ENCODE assay signal across 8 cellular contexts in the genomic region with DNA sequence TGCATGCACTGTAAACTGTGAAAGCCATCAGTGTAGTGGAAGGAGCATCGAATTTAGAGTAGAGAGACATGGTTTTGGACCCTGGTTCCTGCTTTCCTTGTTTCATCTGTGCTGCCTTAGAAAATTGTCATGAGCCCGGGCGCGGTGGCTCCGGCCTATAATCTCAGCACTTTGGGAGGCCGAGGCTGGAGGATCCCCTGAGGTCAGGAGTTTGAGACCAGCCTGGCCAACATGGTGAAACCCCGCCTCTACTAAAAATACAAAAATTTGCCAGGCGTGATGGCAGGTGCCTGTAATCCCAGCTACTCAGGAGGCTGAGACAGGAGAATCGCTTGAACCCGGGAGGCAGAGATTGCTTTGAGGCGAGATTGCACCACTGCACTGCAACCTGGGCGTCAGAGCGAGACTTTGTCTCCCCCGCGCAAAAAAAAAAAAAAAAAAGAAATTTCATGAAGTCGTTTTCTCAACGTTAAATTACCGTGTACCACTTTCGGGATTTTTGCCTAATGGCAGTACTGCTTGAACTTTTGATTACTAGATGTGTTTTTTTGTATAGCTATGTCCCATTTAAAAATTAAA. TPM values are rescaled to one million over a fixed set of nuclear protein-coding genes. Genes with fewer than 3 reads are reported as not detected.
DNase-seq lines count a peak whose midpoint lies in the region; ATAC-seq, FAIRE-seq and TF ChIP-seq lines count a peak whose summit lies in the region.

No MANE protein-coding gene starts in this region.

- DNase-seq in A549 (ENCODE audit: low read depth in 1 of 2, low spot score in 1 of 2) (no peak), cardiac fibroblast (ENCODE audit: low read depth in 2 of 2) (no peak), NCI-H2196 (lab: John Stamatoyannopoulos, UW; ENCODE audit: unreplicated experiment) (no peak)
- no peak for DNase-seq in stimulated activated CD4-positive, alpha-beta T cell treated with anti-CD3 and anti-CD28 coated beads, Interleukin-4, amount 100 ng/mL, for 1 hour

- 40% methylated on average over 19 of the region's 19 CpGs for WGBS in A549 (ENCODE audit: missing lambda C conversion rate)
- WGBS in HUES64, result 67% methylated on average over 19 of the region's 19 CpGs

- TF ChIP-seq CTCF in A549 (IDR thresholded peaks at IDR 0.05) (no peak), cardiac fibroblast (IDR thresholded peaks at IDR 0.05; ENCODE audit: low read depth, low read length) (no peak)

- peak overlapping the region; percentile 99 for H3K9ac ChIP-seq in HUES64 (ENCODE audit: low read depth, low read length)
- peak overlapping the region; percentile 98 for H3K9ac ChIP-seq in mucosa of stomach (ENCODE audit: low read length)

- ATAC-seq in A549 (no peak), HG03139 (IDR thresholded peaks at IDR 0.05; ENCODE audit: unreplicated experiment) (no peak), HG03095 (IDR thresholded peaks at IDR 0.05; ENCODE audit: unreplicated experiment) (no peak)

- FAIRE-seq in A549 (lab: Jason Lieb, UNC), result no peak

- TF ChIP-seq POLR2A in A549 (IDR thresholded peaks at IDR 0.05; ENCODE audit: low read length), result no peak

- TF ChIP-seq EP300 in A549 (IDR thresholded peaks at IDR 0.05), result no peak

- H3K9me3 ChIP-seq in A549 (no peaks in the 10 kb centered on the region), HUES64 (ENCODE audit: insufficient read depth, low read depth, low read length) (no peaks in the 10 kb centered on the region), mucosa of stomach (ENCODE audit: control insufficient read depth, low read length) (no peaks in the 10 kb centered on the region)

- H3K27me3 ChIP-seq in HUES64 (ENCODE audit: insufficient read depth, low read length) (no peaks in the 10 kb centered on the region), mucosa of stomach (ENCODE audit: control insufficient read depth, insufficient read depth, low read length) (no peaks in the 10 kb centered on the region)

- H3K27ac ChIP-seq in A549 (peak overlapping the region; percentile 95 to 99), HUES64 (ENCODE audit: low read depth, low read length) (no peak overlapping the region)

- H3K4me1 ChIP-seq in A549 (peaks cover 12% of the 10 kb centered on the region; the same call in 2 of the 3 replicates), HUES64 (ENCODE audit: insufficient read depth, low read length) (no peaks in the 10 kb centered on the region), mucosa of stomach (ENCODE audit: control insufficient read depth, insufficient read depth, low read length) (peaks cover 11% of the 10 kb centered on the region)

- H3K36me3 ChIP-seq in HUES64 (ENCODE audit: insufficient read depth, low read length), result peaks cover 6% of the 10 kb centered on the region
- H3K36me3 ChIP-seq in mucosa of stomach (ENCODE audit: control insufficient read depth, insufficient read depth, low read length), result no peaks in the 10 kb centered on the region

- POLR2A ChIA-PET in A549 (lab: Yijun Ruan, JAX), result interaction anchor here (0.7 to 1.2 kb wide), 5 partner anchors 70 to 278 kb away, joined by 5 to 16 read pairs (median 7); a partner anchor contains a TSS

- CTCF ChIA-PET in A549 (lab: Yijun Ruan, JAX), result interaction anchor here (0.7 to 7.0 kb wide), 4 partner anchors 68 to 481 kb away, joined by 3 to 130 read pairs (median 3); a partner anchor contains a TSS

- H3K4me2 ChIP-seq in A549, result peak overlapping the region; percentile 73

- peak overlapping the region; percentile 63 for H3K4me3 ChIP-seq in A549
- H3K4me3 ChIP-seq in HUES64 (ENCODE audit: low read length), result peak overlapping the region; percentile 96
- H3K4me3 ChIP-seq in cardiac fibroblast (replicated peaks in 1 of 2; ENCODE audit: low read depth in 2 of 2, low read length in 2 of 2), result peak overlapping the region; percentile 78 to 81
- H3K4me3 ChIP-seq in mucosa of stomach (ENCODE audit: low read length), result peak overlapping the region; percentile 95

- TF ChIP-seq RAD21 in A549 (conservative IDR thresholded peaks at IDR 0.05 in 1 of 2, IDR thresholded peaks at IDR 0.05 in 1 of 2), result no peak

TF ChIP-seq in A549, 52 proteins besides CTCF, POLR2A, EP300 and RAD21:
- TF ChIP-seq, protein P1, sequence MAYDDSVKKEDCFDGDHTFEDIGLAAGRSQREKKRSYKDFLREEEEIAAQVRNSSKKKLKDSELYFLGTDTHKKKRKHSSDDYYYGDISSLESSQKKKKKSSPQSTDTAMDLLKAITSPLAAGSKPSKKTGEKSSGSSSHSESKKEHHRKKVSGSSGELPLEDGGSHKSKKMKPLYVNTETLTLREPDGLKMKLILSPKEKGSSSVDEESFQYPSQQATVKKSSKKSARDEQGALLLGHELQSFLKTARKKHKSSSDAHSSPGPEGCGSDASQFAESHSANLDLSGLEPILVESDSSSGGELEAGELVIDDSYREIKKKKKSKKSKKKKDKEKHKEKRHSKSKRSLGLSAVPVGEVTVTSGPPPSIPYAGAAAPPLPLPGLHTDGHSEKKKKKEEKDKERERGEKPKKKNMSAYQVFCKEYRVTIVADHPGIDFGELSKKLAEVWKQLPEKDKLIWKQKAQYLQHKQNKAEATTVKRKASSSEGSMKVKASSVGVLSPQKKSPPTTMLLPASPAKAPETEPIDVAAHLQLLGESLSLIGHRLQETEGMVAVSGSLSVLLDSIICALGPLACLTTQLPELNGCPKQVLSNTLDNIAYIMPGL (CRISPR knock-in tag; IDR thresholded peaks at IDR 0.05; ENCODE audit: borderline replicate concordance), result 0 out of 2 replicates have a peak, but pooled peaks have one; percentile 5
- TF ChIP-seq NFE2L2 (conservative IDR thresholded peaks at IDR 0.05; ENCODE audit: low read length) (no peak), KDM5A (IDR thresholded peaks at IDR 0.05) (0 out of 2 replicates have a peak, but pooled peaks have one; percentile 17), CEBPB (IDR thresholded peaks at IDR 0.05) (no peak)

RNA-seq across cellular contexts. Expression of a gene that starts 0.9 kb away (rescaled TPM):
- polyA plus RNA-seq in A549 (2011; rRNA removed) (17.9 and 23.8 TPM in 2 replicates), A549 (2017; fragmentation: RNase III; extraction: RNeasy Plus Mini Kit Qiagen cat#74134 plus additional on column Dnase treatment) (15.9 to 18.5 TPM (median 16.3 TPM) in 3 replicates)
- polyA plus RNA-seq in A549 (2012; cell fraction: cytosol; rRNA removed), result 19.4 and 23.1 TPM in 2 replicates
- 10.5 and 14.7 TPM in 2 replicates for polyA plus RNA-seq in A549 (2012; cell fraction: nucleus; rRNA removed)
- 16.9 and 20.4 TPM in 2 replicates for polyA minus RNA-seq in A549 (2011; rRNA and poly(A)+ RNA removed)
- 14.7 TPM for polyA plus RNA-seq in HUES64 (2013, experiment 1 of 2)
- 13.8 TPM for polyA plus RNA-seq in HUES64 (2013, experiment 2 of 2)

RNA-seq across cellular contexts. Expression of a gene that starts 45.4 kb away (rescaled TPM):
- polyA plus RNA-seq in A549 (2011; rRNA removed), result 17.5 and 18.3 TPM in 2 replicates
- 7.2 and 13.0 TPM in 2 replicates for polyA plus RNA-seq in A549 (2012; cell fraction: cytosol; rRNA removed)
- polyA plus RNA-seq in A549 (2012; cell fraction: nucleus; rRNA removed), result 13.5 and 18.8 TPM in 2 replicates
- 14.7 to 16.3 TPM (median 15.5 TPM) in 3 replicates for polyA plus RNA-seq in A549 (2017; fragmentation: RNase III; extraction: RNeasy Plus Mini Kit Qiagen cat#74134 plus additional on column Dnase treatment)
- polyA minus RNA-seq in A549 (2011; rRNA and poly(A)+ RNA removed), result 16.8 and 17.3 TPM in 2 replicates
- 1.9 TPM for polyA plus RNA-seq in HUES64 (2013, experiment 1 of 2)
- polyA plus RNA-seq in HUES64 (2013, experiment 2 of 2), result 2.7 TPM
